Comparison of ENCODE assay signal across 15 cellular contexts in genomic region chr10:5735119-5735518, GRCh38.
"Had no signal": no experiment of that assay in that cellular context is flagged by ENCODE, and none has a peak within 500 bp of the region (broad histone marks: within the 10 kb centered on the region; RNA-seq: fewer than 3 reads in every experiment).

No MANE protein-coding gene starts in this region.

- H3K4me1 ChIP-seq: pancreas, transverse colon had no signal

- H3K9me3 Mint-ChIP-seq: activated T-cell treated with anti-CD3 and anti-CD28 coated beads, Interleukin-2, amount 50 U/mL, for 4 hours had no signal

- ATAC-seq: activated CD8-positive, alpha-beta memory T cell treated with anti-CD3 and anti-CD28 coated beads, Interleukin-2, amount 10 ng/mL, durations not matched to agents 7 days and 5 days; activated T-cell treated with anti-CD3 and anti-CD28 coated beads, Interleukin-2, amount 50 U/mL, for 4 hours; esophagus mucosa; left lobe of liver; pancreas had no signal

- H3K27me3 ChIP-seq: pancreas, transverse colon had no signal

- FAIRE-seq: astrocyte, bronchial epithelial cell, colon, pancreas had no signal

- DNase-seq: activated CD8-positive, alpha-beta memory T cell treated with anti-CD3 and anti-CD28 coated beads, Interleukin-2, amount 10 ng/mL, durations not matched to agents 7 days and 5 days; activated naive CD4-positive, alpha-beta T cell; activated T-cell treated with anti-CD3 and anti-CD28 coated beads, Interleukin-2, amount 50 U/mL, for 4 hours; islet precursor cell; mammary epithelial cell; pancreas; stimulated activated CD4-positive, alpha-beta T cell treated with anti-CD3 and anti-CD28 coated beads, Interleukin-12 subunit alpha, Interleukin-12 subunit beta, amount 100 ng/mL, for 4 hours; stimulated activated CD4-positive, alpha-beta T cell treated with anti-CD3 and anti-CD28 coated beads, Interleukin-2, amount 100 ng/mL, for 24 hours; SW 1271; transverse colon had no signal

- H3K4me3 Mint-ChIP-seq: activated CD8-positive, alpha-beta memory T cell treated with anti-CD3 and anti-CD28 coated beads, Interleukin-2, amount 10 ng/mL, durations not matched to agents 7 days and 5 days; activated T-cell treated with anti-CD3 and anti-CD28 coated beads, Interleukin-2, amount 50 U/mL, for 4 hours had no signal

- H3K27ac Mint-ChIP-seq: activated CD8-positive, alpha-beta memory T cell treated with anti-CD3 and anti-CD28 coated beads, Interleukin-2, amount 10 ng/mL, durations not matched to agents 7 days and 5 days had no signal

- H3K27ac ChIP-seq: pancreas, transverse colon had no signal

- H3K4me3 ChIP-seq: pancreas, transverse colon had no signal

- H3K9me3 ChIP-seq: pancreas, transverse colon had no signal

- H3K27me3 Mint-ChIP-seq: activated CD8-positive, alpha-beta memory T cell treated with anti-CD3 and anti-CD28 coated beads, Interleukin-2, amount 10 ng/mL, durations not matched to agents 7 days and 5 days had no signal
